In the genomic region with DNA sequence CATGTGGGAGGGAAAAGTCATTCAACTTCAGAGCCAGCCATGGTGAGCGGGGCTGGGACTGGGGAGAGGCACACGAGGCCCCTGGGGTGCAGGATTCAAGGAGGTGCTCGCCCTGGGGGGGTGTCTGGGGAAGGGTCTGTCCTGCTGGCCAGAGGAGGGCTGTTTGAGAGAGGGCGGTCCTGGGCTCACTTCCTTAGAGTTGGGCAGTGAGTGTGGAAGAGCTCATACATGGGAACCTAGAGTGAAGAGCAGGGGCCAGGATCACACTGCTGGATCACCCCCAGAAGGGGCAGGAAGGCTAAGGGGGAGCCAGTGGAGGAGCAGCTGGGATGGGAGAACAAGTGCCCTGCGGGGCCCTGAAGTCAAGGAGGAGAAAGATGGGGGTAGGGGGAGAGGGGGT, we compare ENCODE assay signal across 24 cellular contexts. TPM values are rescaled to one million over a fixed set of nuclear protein-coding genes. Genes with fewer than 3 reads are reported as not detected.
DNase-seq lines count a peak whose midpoint lies in the region; ATAC-seq, FAIRE-seq and TF ChIP-seq lines count a peak whose summit lies in the region.
"Had no signal": no experiment of that assay in that cellular context is flagged by ENCODE, and none has a peak within 500 bp of the region (broad histone marks: within the 10 kb centered on the region; RNA-seq: fewer than 3 reads in every experiment).

No MANE protein-coding gene starts in this region.

- H3K27me3 Mint-ChIP-seq in chondrocyte (ENCODE audit: low read depth) (no peaks in the 10 kb centered on the region), neural crest cell (ENCODE audit: low read depth) (peaks cover 1% of the 10 kb centered on the region), type B pancreatic cell (no peaks in the 10 kb centered on the region)
- H3K27me3 Mint-ChIP-seq: progenitor cell of endocrine pancreas had no signal

- WGBS in heart right ventricle, 2 donors = 86 to 93% methylated on average over 5 of the region's 5 CpGs

- H3K4me1 ChIP-seq in heart right ventricle = peaks cover 3 to 80% (median 35%) of the 10 kb centered on the region in 9 donors
- H3K4me1 ChIP-seq in HAP-1 = peaks cover 45% of the 10 kb centered on the region

- no peak for FAIRE-seq in GM12891 (lab: Jason Lieb, UNC)
- FAIRE-seq: H1, HepG2 had no signal

- peak overlapping the region in 6 of 10 donors; percentile 11 to 74 (median 38) for H3K27ac ChIP-seq in heart right ventricle
- H3K27ac ChIP-seq: ascending aorta had no signal

- ATAC-seq in heart right ventricle = no peak
- no peak for ATAC-seq in left ventricle myocardium superior
- ATAC-seq: HepG2, left colon, WTC11 had no signal

- intact Hi-C loops in heart right ventricle (cut with DNase I) (loop anchor here in 3 of 10 donors (10.0 kb wide), 3 partner anchors 66 to 96 kb away; no protein-coding TSS in a partner anchor), left ventricle myocardium superior (cut with micrococcal nuclease) (no loop called here)

- in situ Hi-C loops in HAP-1 (cut with MboI; ENCODE audit: low sequenced_read_pairs) = no loop called here

- H3K27ac Mint-ChIP-seq in chondrocyte (ENCODE audit: unreplicated experiment) = peak overlapping the region; percentile 36
- no peak overlapping the region for H3K27ac Mint-ChIP-seq in neural crest cell (ENCODE audit: unreplicated experiment)
- H3K27ac Mint-ChIP-seq in type B pancreatic cell = no peak overlapping the region
- H3K27ac Mint-ChIP-seq: activated naive CD8-positive, alpha-beta T cell treated with anti-CD3 and anti-CD28 coated beads for 36 hours; activated T-helper 2 cell treated with anti-CD3 and anti-CD28 coated beads, Interferon-gamma antibody, Interleukin-2, Interleukin-4, amounts not matched to agents 10 μg/mL and 5 μg/mL and 100 μg/mL, durations not matched to agents 14 hours and 24 hours and 36 hours; progenitor cell of endocrine pancreas had no signal

- H3K27me3 ChIP-seq in heart right ventricle (peaks cover 0 to 7% (median 0%) of the 10 kb centered on the region in 7 donors), HAP-1 (ENCODE audit: low read depth) (no peaks in the 10 kb centered on the region)
- H3K27me3 ChIP-seq: ascending aorta had no signal

- no peak overlapping the region for H3K4me3 ChIP-seq in heart right ventricle
- no peak overlapping the region for H3K4me3 ChIP-seq in HAP-1
- H3K4me3 ChIP-seq: ascending aorta had no signal

- H3K4me1 Mint-ChIP-seq in chondrocyte (ENCODE audit: low read depth) (peaks cover 68% of the 10 kb centered on the region), neural crest cell (peaks cover 67% of the 10 kb centered on the region), type B pancreatic cell (ENCODE audit: unreplicated experiment) (peaks cover 67% of the 10 kb centered on the region)

- TF ChIP-seq POLR2A in GM12891 (IDR thresholded peaks at IDR 0.05; ENCODE audit: low read depth, low read length) = no peak

- TF ChIP-seq CTCF in heart right ventricle (IDR thresholded peaks at IDR 0.05) (no peak), chondrocyte (IDR thresholded peaks at IDR 0.05) (no peak), neural crest cell (conservative IDR thresholded peaks at IDR 0.05) (no peak), type B pancreatic cell (conservative IDR thresholded peaks at IDR 0.05) (no peak)

- H3K9me3 Mint-ChIP-seq in chondrocyte (ENCODE audit: low read depth) (no peaks in the 10 kb centered on the region), neural crest cell (no peaks in the 10 kb centered on the region), type B pancreatic cell (peaks cover 6% of the 10 kb centered on the region)
- H3K9me3 Mint-ChIP-seq: activated naive CD8-positive, alpha-beta T cell treated with anti-CD3 and anti-CD28 coated beads for 36 hours; activated T-helper 2 cell treated with anti-CD3 and anti-CD28 coated beads, Interferon-gamma antibody, Interleukin-2, Interleukin-4, amounts not matched to agents 10 μg/mL and 5 μg/mL and 100 μg/mL, durations not matched to agents 14 hours and 24 hours and 36 hours; WTC11 had no signal

- DNase-seq in heart right ventricle (no peak), left ventricle myocardium superior (no peak), chondrocyte (ENCODE audit: low spot score) (no peak), neural crest cell (ENCODE audit: low read depth, low spot score) (no peak), type B pancreatic cell (ENCODE audit: extremely low spot score, unreplicated experiment) (no peak), HAP-1 (ENCODE audit: low spot score in 2 of 2) (no peak), HuH-7.5 (ENCODE audit: low spot score) (no peak), GM12891 (ENCODE audit: insufficient read length, low spot score) (no peak)
- DNase-seq: activated CD4-positive, alpha-beta T cell treated with anti-CD3 and anti-CD28 coated beads, Interleukin-2, amount 50 U/mL, for 48 hours; activated CD8-positive, alpha-beta memory T cell treated with anti-CD3 and anti-CD28 coated beads, Interleukin-2, amount 50 U/mL, for 48 hours; activated naive CD8-positive, alpha-beta T cell treated with anti-CD3 and anti-CD28 coated beads for 36 hours; DND-41; left colon; midbrain; NCI-H1092; NCI-H187 treated with DMSO at 0.1 percent for 48 hours; SHP77 treated with DMSO at 0.1 percent for 48 hours; SW 1271 had no signal

- H3K36me3 Mint-ChIP-seq in chondrocyte (ENCODE audit: low read depth) (no peaks in the 10 kb centered on the region), neural crest cell (ENCODE audit: low read depth) (no peaks in the 10 kb centered on the region), type B pancreatic cell (peaks cover 26% of the 10 kb centered on the region)
- H3K36me3 Mint-ChIP-seq: WTC11 had no signal

- H3K4me3 Mint-ChIP-seq in chondrocyte (ENCODE audit: unreplicated experiment) (no peak overlapping the region), neural crest cell (peak overlapping the region; percentile 24), type B pancreatic cell (peak overlapping the region; percentile 45)
- H3K4me3 Mint-ChIP-seq: activated naive CD8-positive, alpha-beta T cell treated with anti-CD3 and anti-CD28 coated beads for 36 hours; WTC11 had no signal

- no peaks in the 10 kb centered on the region for H3K9me3 ChIP-seq in heart right ventricle
- H3K9me3 ChIP-seq in HAP-1 = no peaks in the 10 kb centered on the region
- H3K9me3 ChIP-seq: ascending aorta had no signal

- H3K36me3 ChIP-seq in heart right ventricle (no peaks in the 10 kb centered on the region), HAP-1 (replicated peaks) (no peaks in the 10 kb centered on the region; the same call in 1 of the 2 replicates)
- H3K36me3 ChIP-seq: ascending aorta had no signal

TF ChIP-seq in GM12891, 5 proteins besides CTCF, POLR2A, EP300 and RAD21:
- TF ChIP-seq SPI1 (IDR thresholded peaks at IDR 0.05; ENCODE audit: low read depth, low read length) = no peak
- no peak for TF ChIP-seq POU2F2 (IDR thresholded peaks at IDR 0.05; ENCODE audit: low read depth, low read length)
- no peak for TF ChIP-seq PAX5 (IDR thresholded peaks at IDR 0.05; ENCODE audit: insufficient read depth, low read length, severe bottlenecking)
- no peak for TF ChIP-seq POLR2AphosphoS5 (IDR thresholded peaks at IDR 0.05; ENCODE audit: low read depth, low read length)
- TF ChIP-seq TAF1 (IDR thresholded peaks at IDR 0.05; ENCODE audit: low read depth, low read length) = no peak

RNA-seq across cellular contexts. Expression of gene SH3BP4, which starts 6.5 kb away (rescaled TPM):
- total RNA-seq in heart right ventricle = 10 to 100 TPM in 6 of 10 donors, 1 to 10 TPM in 4; 6.3 to 14.2 (median 10.8) TPM
- 10 to 100 TPM in 1 of 2 donors, 1 to 10 TPM in 1; 8.7 to 15.3 TPM for polyA plus RNA-seq in heart right ventricle
- 8.3 TPM for total RNA-seq in left ventricle myocardium superior
- total RNA-seq in chondrocyte = 42.4 to 51.9 TPM (median 50.4 TPM) in 3 replicates
- 32.1 and 37.1 TPM in 2 replicates for total RNA-seq in neural crest cell
- 42.6 and 49.5 TPM in 2 replicates for total RNA-seq in type B pancreatic cell (ENCODE audit: low replicate concordance)
- not detected for polyA plus RNA-seq in GM12891 (2012; ENCODE audit: low read depth, missing spikeins)
